Comparison of ENCODE assay signal across 8 cellular contexts in the genomic region with DNA sequence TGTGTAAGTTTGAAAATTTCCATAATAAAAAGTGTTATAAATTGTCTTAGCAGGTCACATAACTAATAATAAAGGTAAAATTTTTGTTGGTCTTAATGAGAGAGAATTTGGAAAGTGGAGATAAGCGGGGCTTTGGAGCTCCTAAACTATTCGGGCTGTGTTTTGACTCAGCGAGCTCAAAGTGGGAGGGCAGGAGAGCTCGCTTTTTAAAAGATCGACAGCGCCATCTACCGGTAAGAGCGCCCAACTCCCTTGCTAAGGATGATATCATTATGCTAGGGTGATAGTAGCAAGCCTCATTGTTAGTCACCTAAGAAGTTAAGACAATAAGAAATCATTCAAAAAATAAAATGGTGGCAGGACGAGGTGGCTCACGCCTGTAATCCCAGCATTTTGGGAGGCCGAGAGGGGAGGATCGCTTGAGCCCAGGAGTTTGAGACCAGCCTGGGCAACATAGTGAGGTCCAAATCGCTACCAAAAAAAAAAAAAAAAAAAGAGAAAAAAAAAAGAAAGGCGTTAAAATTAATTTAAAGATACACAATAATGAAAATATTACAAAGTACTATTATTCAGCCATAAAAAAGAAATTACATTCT. TPM values are rescaled to one million over a fixed set of nuclear protein-coding genes. Genes with fewer than 3 reads are reported as not detected.
A peak's percentile ranks its signal among the peaks of the same experiment; 100 is the strongest.
DNase-seq lines count a peak whose midpoint lies in the region; ATAC-seq and TF ChIP-seq lines count a peak whose summit lies in the region.

No MANE protein-coding gene starts in this region.

- peak; percentile 92 for ATAC-seq in mucosa of descending colon
- ATAC-seq in GM19324 (IDR thresholded peaks at IDR 0.05; ENCODE audit: low FRiP score, unreplicated experiment) = no peak

- no peaks in the 10 kb centered on the region for H3K27me3 Mint-ChIP-seq in endothelial cell (ENCODE audit: unreplicated experiment)

- no peaks in the 10 kb centered on the region for H3K9me3 Mint-ChIP-seq in endothelial cell (ENCODE audit: unreplicated experiment)

- no peaks in the 10 kb centered on the region for H3K27me3 ChIP-seq in NT2/D1 (ENCODE audit: insufficient read depth, insufficient read length)

- H3K4me1 Mint-ChIP-seq in endothelial cell (ENCODE audit: unreplicated experiment) = peaks cover 3% of the 10 kb centered on the region

- DNase-seq in ELF-1 (ENCODE audit: low read depth, low spot score) = peak; percentile 88
- DNase-seq in HS-27A (ENCODE audit: low read depth) = peak; percentile 84
- peak; percentile 71 for DNase-seq in NT2/D1 (ENCODE audit: low read depth, low spot score)
- peak; percentile 48 to 88 (median 82) for DNase-seq in activated CD8-positive, alpha-beta memory T cell treated with anti-CD3 and anti-CD28 coated beads for 48 hours (ENCODE audit: low read depth in 2 of 3, low spot score in 2 of 3)
- DNase-seq in endothelial cell (ENCODE audit: low spot score) = peak; percentile 83
- peak; percentile 60 to 95 (median 87) for DNase-seq in mucosa of descending colon
- DNase-seq in stimulated activated CD8-positive, alpha-beta memory T cell treated with anti-CD3 and anti-CD28 coated beads, Interleukin-4, amount 100 ng/mL, for 4 hours (ENCODE audit: low read depth in 2 of 2, low spot score in 1 of 2) = peak; percentile 70 to 94

- no peak overlapping the region for H3K27ac Mint-ChIP-seq in endothelial cell (ENCODE audit: unreplicated experiment)

- H3K9ac ChIP-seq in NT2/D1 (ENCODE audit: insufficient read length, low read depth) = no peak overlapping the region

- H3K4me3 ChIP-seq in NT2/D1 (ENCODE audit: insufficient read length, low read depth) = no peak overlapping the region
- no peak overlapping the region for H3K4me3 ChIP-seq in mucosa of descending colon

- no peaks in the 10 kb centered on the region for H3K9me3 ChIP-seq in NT2/D1 (ENCODE audit: insufficient read depth, low read length)
- H3K9me3 ChIP-seq in mucosa of descending colon = no peaks in the 10 kb centered on the region

- TF ChIP-seq CTCF in endothelial cell (IDR thresholded peaks at IDR 0.05; ENCODE audit: unreplicated experiment) (peak; percentile 73), mucosa of descending colon (IDR thresholded peaks at IDR 0.05) (peak; percentile 70)

- no peaks in the 10 kb centered on the region for H3K36me3 Mint-ChIP-seq in endothelial cell (ENCODE audit: low read depth, unreplicated experiment)

- H3K4me3 Mint-ChIP-seq in endothelial cell (ENCODE audit: unreplicated experiment) = no peak overlapping the region

- intact Hi-C loops in mucosa of descending colon (cut with DNase I, micrococcal nuclease) = loop anchor here in 1 of 2 donors (5.0 kb wide), 1 partner anchor 170 kb away; no protein-coding TSS in a partner anchor

- H3K4me1 ChIP-seq in NT2/D1 (ENCODE audit: insufficient read depth, insufficient read length) (no peaks in the 10 kb centered on the region), mucosa of descending colon (ENCODE audit: low read depth) (peaks cover 8% of the 10 kb centered on the region)

- no peaks in the 10 kb centered on the region for H3K36me3 ChIP-seq in NT2/D1 (ENCODE audit: insufficient read depth, insufficient read length, low read length)
- H3K36me3 ChIP-seq in mucosa of descending colon (ENCODE audit: low read depth) = no peaks in the 10 kb centered on the region

RNA-seq across cellular contexts. Expression of a gene that starts 24.8 kb away (rescaled TPM):
- total RNA-seq in endothelial cell (ENCODE audit: unreplicated experiment) (not detected), mucosa of descending colon (not detected)

RNA-seq across cellular contexts. Expression of a gene that starts 27.0 kb away (rescaled TPM):
- total RNA-seq in endothelial cell (ENCODE audit: unreplicated experiment) (0.54 TPM), mucosa of descending colon (10 to 100 TPM in 1 of 3 donors, 1 to 10 TPM in 2; 2.4 to 11.1 (median 4.6) TPM)

RNA-seq across cellular contexts. Expression of a gene that starts 32.7 kb away (rescaled TPM):
- total RNA-seq in endothelial cell (ENCODE audit: unreplicated experiment) = not detected
- total RNA-seq in mucosa of descending colon = not detected

RNA-seq across cellular contexts. Expression of a gene that starts 51.3 kb away (rescaled TPM):
- 0.38 TPM for total RNA-seq in endothelial cell (ENCODE audit: unreplicated experiment)
- not detected for total RNA-seq in mucosa of descending colon
